In the genomic region with DNA sequence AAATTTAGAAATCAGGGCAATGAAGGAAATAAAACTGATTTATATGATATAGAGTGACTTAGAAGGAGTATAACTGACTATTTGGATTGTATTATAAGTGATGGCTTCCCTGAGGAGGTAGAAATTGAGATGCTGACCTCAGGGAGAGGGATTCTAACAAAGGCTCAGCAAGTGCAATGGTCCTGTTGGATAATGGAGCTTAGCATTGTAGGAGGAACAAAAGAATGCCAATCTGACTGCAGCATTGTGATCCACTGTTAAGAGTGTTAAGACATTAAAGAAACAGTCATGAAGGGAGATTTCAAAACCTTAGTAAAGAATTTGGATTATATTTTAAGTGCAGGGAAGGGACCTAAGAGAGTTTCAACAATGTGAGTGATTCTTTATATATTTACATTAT, we compare ENCODE assay signal across 2 cellular contexts.
TF ChIP-seq lines count a peak whose summit lies in the region.

No MANE protein-coding gene starts in this region.

TF ChIP-seq in H1, 55 proteins besides CTCF, POLR2A, EP300 and RAD21 (continued from another document):
- TF ChIP-seq CHD1 (IDR thresholded peaks at IDR 0.05; ENCODE audit: low read depth, low read length) = no peak

TF ChIP-seq in neural cell, 6 proteins besides CTCF, POLR2A, EP300 and RAD21 (continued from another document):
- TF ChIP-seq, protein P1, sequence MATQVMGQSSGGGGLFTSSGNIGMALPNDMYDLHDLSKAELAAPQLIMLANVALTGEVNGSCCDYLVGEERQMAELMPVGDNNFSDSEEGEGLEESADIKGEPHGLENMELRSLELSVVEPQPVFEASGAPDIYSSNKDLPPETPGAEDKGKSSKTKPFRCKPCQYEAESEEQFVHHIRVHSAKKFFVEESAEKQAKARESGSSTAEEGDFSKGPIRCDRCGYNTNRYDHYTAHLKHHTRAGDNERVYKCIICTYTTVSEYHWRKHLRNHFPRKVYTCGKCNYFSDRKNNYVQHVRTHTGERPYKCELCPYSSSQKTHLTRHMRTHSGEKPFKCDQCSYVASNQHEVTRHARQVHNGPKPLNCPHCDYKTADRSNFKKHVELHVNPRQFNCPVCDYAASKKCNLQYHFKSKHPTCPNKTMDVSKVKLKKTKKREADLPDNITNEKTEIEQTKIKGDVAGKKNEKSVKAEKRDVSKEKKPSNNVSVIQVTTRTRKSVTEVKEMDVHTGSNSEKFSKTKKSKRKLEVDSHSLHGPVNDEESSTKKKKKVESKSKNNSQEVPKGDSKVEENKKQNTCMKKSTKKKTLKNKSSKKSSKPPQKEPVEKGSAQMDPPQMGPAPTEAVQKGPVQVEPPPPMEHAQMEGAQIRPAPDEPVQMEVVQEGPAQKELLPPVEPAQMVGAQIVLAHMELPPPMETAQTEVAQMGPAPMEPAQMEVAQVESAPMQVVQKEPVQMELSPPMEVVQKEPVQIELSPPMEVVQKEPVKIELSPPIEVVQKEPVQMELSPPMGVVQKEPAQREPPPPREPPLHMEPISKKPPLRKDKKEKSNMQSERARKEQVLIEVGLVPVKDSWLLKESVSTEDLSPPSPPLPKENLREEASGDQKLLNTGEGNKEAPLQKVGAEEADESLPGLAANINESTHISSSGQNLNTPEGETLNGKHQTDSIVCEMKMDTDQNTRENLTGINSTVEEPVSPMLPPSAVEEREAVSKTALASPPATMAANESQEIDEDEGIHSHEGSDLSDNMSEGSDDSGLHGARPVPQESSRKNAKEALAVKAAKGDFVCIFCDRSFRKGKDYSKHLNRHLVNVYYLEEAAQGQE (IDR thresholded peaks at IDR 0.05; ENCODE audit: borderline replicate concordance) = no peak
- TF ChIP-seq MXI1 (conservative IDR thresholded peaks at IDR 0.05; ENCODE audit: poor library complexity, severe bottlenecking) (no peak), SMC3 (conservative IDR thresholded peaks at IDR 0.05; ENCODE audit: poor library complexity) (no peak), EZH2 (IDR thresholded peaks at IDR 0.05; ENCODE audit: borderline replicate concordance, insufficient read depth, low read length, poor library complexity, severe bottlenecking) (no peak)
